ENCODE assay signal across 1 cellular context in genomic region chr4:49512658-49513545, GRCh38.
TF ChIP-seq lines count a peak whose summit lies in the region.
"Not testable (repeated sequence)": the region's sequence is repeated elsewhere in the genome, so short reads cannot be mapped to it uniquely, and the experiment has no call there.

No MANE protein-coding gene starts in this region.

TF ChIP-seq in K562, 482 proteins besides CTCF, POLR2A, EP300 and RAD21 (continued from another document and continues in another):
- TF ChIP-seq ELF4 (CRISPR knock-in tag; IDR thresholded peaks at IDR 0.05) (0 out of 2 replicates have a peak, but pooled peaks have one; percentile 26), PHF8 (IDR thresholded peaks at IDR 0.05; ENCODE audit: borderline replicate concordance, low read length) (peak; percentile 45; the same call in 1 of the 2 replicates), ZFP1 (CRISPR knock-in tag; IDR thresholded peaks at IDR 0.05) (0 out of 2 replicates have a peak, but pooled peaks have one; percentile 14), ATF1 (tag; IDR thresholded peaks at IDR 0.05) (peak; percentile 46; the same call in 1 of the 2 replicates), OTX1 (CRISPR knock-in tag; IDR thresholded peaks at IDR 0.05) (peak; percentile 21; the same call in 1 of the 2 replicates), RB1 (IDR thresholded peaks at IDR 0.05; ENCODE audit: low read depth) (peak; percentile 2; the same call in 1 of the 2 replicates), DEAF1 (CRISPR knock-in tag; IDR thresholded peaks at IDR 0.05) (peak; percentile 22; the same call in 1 of the 2 replicates), L3MBTL2 (IDR thresholded peaks at IDR 0.05) (peak; percentile 30; the same call in 1 of the 2 replicates), CC2D1A (IDR thresholded peaks at IDR 0.05) (peak; percentile 55; the same call in 1 of the 2 replicates), BCOR (IDR thresholded peaks at IDR 0.05) (0 out of 2 replicates have a peak, but pooled peaks have one; percentile 22), CBFA2T2 (conservative IDR thresholded peaks at IDR 0.05) (0 out of 2 replicates have a peak, but pooled peaks have one; percentile 5), MTA3 (IDR thresholded peaks at IDR 0.05; ENCODE audit: borderline replicate concordance) (peak; percentile 96), TAF7 (tag; IDR thresholded peaks at IDR 0.05) (peak; percentile 74), HDAC2 (IDR thresholded peaks at IDR 0.05) (0 out of 2 replicates have a peak, but pooled peaks have one; percentile 37), PKNOX1 (IDR thresholded peaks at IDR 0.05) (peak; percentile 88), RBFOX2 (IDR thresholded peaks at IDR 0.05; ENCODE audit: low read depth, low read length) (peak; percentile 78), NRF1 (conservative IDR thresholded peaks at IDR 0.05 in 1 of 2, IDR thresholded peaks at IDR 0.05 in 1 of 2) (peak in 1 of 2 experiments; percentile 57; a peak in 3 of 4 replicates), RREB1 (CRISPR knock-in tag; IDR thresholded peaks at IDR 0.05) (0 out of 2 replicates have a peak, but pooled peaks have one; percentile 28), HDAC1 (IDR thresholded peaks at IDR 0.05) (0 out of 4 replicates have a peak, but pooled peaks of 1 of the 2 experiments have one; percentile 26), ZBTB9 (CRISPR knock-in tag; IDR thresholded peaks at IDR 0.05) (0 out of 2 replicates have a peak, but pooled peaks have one; percentile 30), NR2F6 (CRISPR knock-in tag; IDR thresholded peaks at IDR 0.05) (peak; percentile 15; the same call in 1 of the 2 replicates), POLR2B (IDR thresholded peaks at IDR 0.05; ENCODE audit: low read depth, partially characterized antibody) (peak; percentile 91), POLR2G (IDR thresholded peaks at IDR 0.05; ENCODE audit: low read depth, low read length) (peak; percentile 83), TEAD1 (CRISPR knock-in tag; IDR thresholded peaks at IDR 0.05) (0 out of 4 replicates have a peak, but pooled peaks of 1 of the 2 experiments have one; percentile 24), ZBTB33 (CRISPR knock-in tag; IDR thresholded peaks at IDR 0.05) (0 out of 2 replicates have a peak, but pooled peaks have one; percentile 32), ETS2 (tag; IDR thresholded peaks at IDR 0.05; ENCODE audit: borderline replicate concordance, poor library complexity, severe bottlenecking) (peak; percentile 79), ESRRA (IDR thresholded peaks at IDR 0.05; ENCODE audit: borderline replicate concordance, low read depth) (peak; percentile 50; the same call in 1 of the 2 replicates), KDM2B (CRISPR knock-in tag; IDR thresholded peaks at IDR 0.05) (0 out of 2 replicates have a peak, but pooled peaks have one; percentile 33), SOX6 (IDR thresholded peaks at IDR 0.05) (0 out of 2 replicates have a peak, but pooled peaks have one; percentile 32), ZSCAN32 (CRISPR knock-in tag; IDR thresholded peaks at IDR 0.05) (peak; percentile 57; the same call in 1 of the 2 replicates), THRB (CRISPR knock-in tag; conservative IDR thresholded peaks at IDR 0.05) (peak; percentile 70; the same call in 1 of the 2 replicates), MLLT1 (IDR thresholded peaks at IDR 0.05) (peak; percentile 57 to 62; a peak in 2 of 4 replicates), ZNF707 (CRISPR knock-in tag; conservative IDR thresholded peaks at IDR 0.05) (peak; percentile 52; the same call in 1 of the 2 replicates), LARP7 (IDR thresholded peaks at IDR 0.05) (0 out of 2 replicates have a peak, but pooled peaks have one; percentile 52), SUPT5H (IDR thresholded peaks at IDR 0.05) (peak; percentile 83), GATAD2A (IDR thresholded peaks at IDR 0.05) (peak; percentile 4; the same call in 1 of the 2 replicates), VEZF1 (CRISPR knock-in tag; IDR thresholded peaks at IDR 0.05) (peak; percentile 61), EGR1 (conservative IDR thresholded peaks at IDR 0.05) (peak; percentile 84), ZNF24 (IDR thresholded peaks at IDR 0.05) (peak; percentile 25; the same call in 1 of the 2 replicates), ZNF41 (CRISPR knock-in tag; conservative IDR thresholded peaks at IDR 0.05) (0 out of 2 replicates have a peak, but pooled peaks have one; percentile 55), KLF1 (tag; IDR thresholded peaks at IDR 0.05) (peak; percentile 85), CREB3L1 (IDR thresholded peaks at IDR 0.05; ENCODE audit: borderline replicate concordance, low read depth) (peak; percentile 61; the same call in 1 of the 2 replicates), ZNF57 (CRISPR knock-in tag; IDR thresholded peaks at IDR 0.05) (0 out of 2 replicates have a peak, but pooled peaks have one; percentile 61), PYGO2 (tag; IDR thresholded peaks at IDR 0.05) (peak; percentile 56; the same call in 1 of the 2 replicates), DMBX1 (CRISPR knock-in tag; IDR thresholded peaks at IDR 0.05; ENCODE audit: borderline replicate concordance) (0 out of 2 replicates have a peak, but pooled peaks have one; percentile 36)
- not testable (repeated sequence) for TF ChIP-seq ATF1 (CRISPR knock-in tag; IDR thresholded peaks at IDR 0.05)
